9 cellular contexts compared by ENCODE assay signal in the genomic region with DNA sequence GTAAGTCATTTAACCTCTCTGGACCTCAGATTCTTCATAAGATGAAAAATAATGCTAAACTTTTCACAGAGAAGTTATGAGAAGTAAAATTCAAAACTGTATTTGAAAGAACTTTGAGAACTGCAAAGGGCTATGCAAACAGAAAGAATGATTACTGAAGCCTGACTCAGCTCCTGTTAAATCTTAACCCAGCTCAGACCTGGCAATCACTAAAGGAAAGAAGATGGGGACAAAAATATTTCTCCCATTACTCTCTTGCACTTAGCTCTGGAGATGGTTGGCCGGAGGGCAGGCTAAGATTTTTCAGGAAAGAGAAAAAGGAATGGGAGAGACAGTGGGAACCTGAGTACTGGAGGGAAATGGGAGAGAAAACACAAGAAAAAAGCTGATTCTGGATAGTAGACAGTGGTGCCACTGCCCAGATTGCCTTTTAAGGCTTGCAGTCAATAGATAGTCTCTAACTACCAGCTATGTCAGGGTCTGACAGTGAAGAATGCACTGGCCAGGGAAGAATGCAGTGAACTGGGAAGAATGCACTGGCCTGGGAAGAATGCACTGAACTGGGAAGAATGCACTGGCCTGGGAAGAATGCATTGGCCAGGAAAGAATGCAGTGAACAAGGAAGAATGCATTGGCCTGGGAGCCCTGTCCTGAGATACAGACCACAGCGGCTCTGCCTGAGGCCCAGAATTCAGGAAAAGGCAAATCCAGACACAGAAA. TPM values are rescaled to one million over a fixed set of nuclear protein-coding genes. Genes with fewer than 3 reads are reported as not detected.
DNase-seq lines count a peak whose midpoint lies in the region; ATAC-seq and TF ChIP-seq lines count a peak whose summit lies in the region.
"Had no signal": no experiment of that assay in that cellular context is flagged by ENCODE, and none has a peak within 500 bp of the region (broad histone marks: within the 10 kb centered on the region; RNA-seq: fewer than 3 reads in every experiment).

No MANE protein-coding gene starts in this region.

- no peaks in the 10 kb centered on the region for H3K9me3 Mint-ChIP-seq in T-helper 2 cell treated with Interferon-gamma antibody and Interleukin-4, amounts not matched to agents 5 μg/mL and 100 μg/mL, for 36 hours
- no peaks in the 10 kb centered on the region for H3K9me3 Mint-ChIP-seq in progenitor cell of endocrine pancreas (ENCODE audit: low read depth)

- H3K27me3 Mint-ChIP-seq in T-helper 2 cell treated with Interferon-gamma antibody and Interleukin-4, amounts not matched to agents 5 μg/mL and 100 μg/mL, for 36 hours (ENCODE audit: low read depth) = no peaks in the 10 kb centered on the region
- no peaks in the 10 kb centered on the region for H3K27me3 Mint-ChIP-seq in progenitor cell of endocrine pancreas

- ATAC-seq in HG03460 (IDR thresholded peaks at IDR 0.05; ENCODE audit: unreplicated experiment) (peak; percentile 36), GM18867 (IDR thresholded peaks at IDR 0.05; ENCODE audit: unreplicated experiment) (no peak)

- no peak for TF ChIP-seq CTCF in progenitor cell of endocrine pancreas (IDR thresholded peaks at IDR 0.05; ENCODE audit: unreplicated experiment)

- no peak overlapping the region for H3K4me3 Mint-ChIP-seq in T-helper 2 cell treated with Interferon-gamma antibody and Interleukin-4, amounts not matched to agents 5 μg/mL and 100 μg/mL, for 36 hours
- no peak overlapping the region for H3K4me3 Mint-ChIP-seq in progenitor cell of endocrine pancreas (ENCODE audit: low read depth)

- H3K36me3 Mint-ChIP-seq in T-helper 2 cell treated with Interferon-gamma antibody and Interleukin-4, amounts not matched to agents 5 μg/mL and 100 μg/mL, for 36 hours (ENCODE audit: low read depth) = peaks cover 9% of the 10 kb centered on the region
- H3K36me3 Mint-ChIP-seq in progenitor cell of endocrine pancreas (ENCODE audit: insufficient read depth) = peaks cover 2% of the 10 kb centered on the region

- no peak for DNase-seq in T-helper 2 cell treated with Interferon-gamma antibody and Interleukin-4, amounts not matched to agents 5 μg/mL and 100 μg/mL, for 36 hours (ENCODE audit: low spot score)
- DNase-seq in T-helper 2 cell (no peak), ecto neural progenitor cell (ENCODE audit: low spot score) (peak; percentile 52), progenitor cell of endocrine pancreas (ENCODE audit: low spot score, unreplicated experiment) (no peak), NCI-H2171 treated with DMSO at 0.1 percent for 48 hours (lab: John Stamatoyannopoulos, UW) (no peak), NCI-H82 (lab: John Stamatoyannopoulos, UW) (no peak)
- DNase-seq: stimulated activated CD4-positive, alpha-beta T cell treated with anti-CD3 and anti-CD28 coated beads, Interleukin-2, amount 100 ng/mL, for 48 hours had no signal

- peaks cover 45% of the 10 kb centered on the region for H3K4me1 Mint-ChIP-seq in T-helper 2 cell treated with Interferon-gamma antibody and Interleukin-4, amounts not matched to agents 5 μg/mL and 100 μg/mL, for 36 hours (ENCODE audit: low read depth)
- H3K4me1 Mint-ChIP-seq in progenitor cell of endocrine pancreas (ENCODE audit: low read depth) = peaks cover 12% of the 10 kb centered on the region

- peak overlapping the region; percentile 71 for H3K27ac Mint-ChIP-seq in T-helper 2 cell treated with Interferon-gamma antibody and Interleukin-4, amounts not matched to agents 5 μg/mL and 100 μg/mL, for 36 hours
- peak overlapping the region; percentile 39 for H3K27ac Mint-ChIP-seq in progenitor cell of endocrine pancreas

RNA-seq across cellular contexts. Expression of a gene that starts 25.2 kb away (rescaled TPM):
- total RNA-seq in progenitor cell of endocrine pancreas = 56.7 and 65.1 TPM in 2 replicates
